ENCODE assay signal across 7 cellular contexts in the genomic region with DNA sequence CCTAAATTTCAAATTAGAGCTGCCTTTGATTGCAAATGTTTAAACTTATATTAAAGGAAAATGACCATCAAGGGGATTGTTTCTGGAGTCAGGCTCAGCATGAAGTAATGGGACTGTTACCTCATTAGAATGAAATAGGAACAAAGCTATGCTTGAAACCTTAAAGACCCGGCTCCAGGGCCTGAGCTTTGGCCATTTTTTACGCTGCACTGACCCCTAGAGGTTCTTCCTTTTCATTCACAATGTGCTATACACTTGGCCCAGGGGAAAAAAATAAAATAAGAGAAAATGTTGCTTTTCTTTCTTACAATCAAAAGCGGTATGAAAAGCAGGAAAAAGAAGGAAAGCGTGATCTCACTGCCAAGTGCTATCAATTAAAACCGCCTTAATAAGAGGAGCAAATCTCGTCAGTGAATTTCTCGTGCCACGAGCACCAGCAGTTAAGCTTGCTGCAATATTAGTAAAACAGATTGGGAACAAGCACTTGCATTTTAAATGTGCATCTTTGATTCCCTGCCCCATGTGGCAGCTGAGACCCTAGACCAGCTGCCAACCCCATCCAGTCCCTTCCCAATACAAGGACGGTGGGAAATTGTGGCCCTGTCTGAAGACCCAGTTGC.
DNase-seq lines count a peak whose midpoint lies in the region; ATAC-seq and TF ChIP-seq lines count a peak whose summit lies in the region.

No MANE protein-coding gene starts in this region.

- no peaks in the 10 kb centered on the region for H3K36me3 Mint-ChIP-seq in mesothelial cell of epicardium
- peaks cover 0 to 2% (median 0%) of the 10 kb centered on the region in 3 donors for H3K36me3 Mint-ChIP-seq in naive thymus-derived CD8-positive, alpha-beta T cell

- no peaks in the 10 kb centered on the region for H3K9me3 ChIP-seq in NT2/D1 (ENCODE audit: insufficient read depth, low read length)

- H3K27ac ChIP-seq in dorsolateral prefrontal cortex = no peak overlapping the region

- intact Hi-C loops in dorsolateral prefrontal cortex (cut with DNase I) = loop anchor here in 1 of 2 donors (5.0 to 10.0 kb wide), 2 partner anchors 563 to 1411 kb away; no protein-coding TSS in a partner anchor

- H3K27me3 ChIP-seq in GM06990 (replicated peaks; ENCODE audit: control insufficient read depth, insufficient read depth, low read length) = no peaks in the 10 kb centered on the region
- no peaks in the 10 kb centered on the region for H3K27me3 ChIP-seq in NT2/D1 (ENCODE audit: insufficient read depth, insufficient read length)
- no peaks in the 10 kb centered on the region for H3K27me3 ChIP-seq in dorsolateral prefrontal cortex

- no peak overlapping the region for H3K27ac Mint-ChIP-seq in mesothelial cell of epicardium
- no peak overlapping the region for H3K27ac Mint-ChIP-seq in naive thymus-derived CD8-positive, alpha-beta T cell

- no peak overlapping the region for H3K9ac ChIP-seq in NT2/D1 (ENCODE audit: insufficient read length, low read depth)

- peak; percentile 68 for TF ChIP-seq CTCF in GM06990 (IDR thresholded peaks at IDR 0.05; ENCODE audit: insufficient read depth, low read length, poor library complexity, severe bottlenecking)
- peak; percentile 34 to 79 (median 67) for TF ChIP-seq CTCF in dorsolateral prefrontal cortex (IDR thresholded peaks at IDR 0.05 in 54 of 56, conservative IDR thresholded peaks at IDR 0.05 in 2 of 56; ENCODE audit: low read depth in 1 of 56, partially characterized antibody in 56 of 56)
- TF ChIP-seq CTCF in mesothelial cell of epicardium (IDR thresholded peaks at IDR 0.05; ENCODE audit: unreplicated experiment) = peak; percentile 48

- H3K27me3 Mint-ChIP-seq in mesothelial cell of epicardium (ENCODE audit: low read depth) = no peaks in the 10 kb centered on the region
- H3K27me3 Mint-ChIP-seq in naive thymus-derived CD8-positive, alpha-beta T cell = no peaks in the 10 kb centered on the region

- no peak overlapping the region for H3K4me3 Mint-ChIP-seq in mesothelial cell of epicardium
- H3K4me3 Mint-ChIP-seq in naive thymus-derived CD8-positive, alpha-beta T cell = no peak overlapping the region

- DNase-seq in GM06990 (ENCODE audit: extremely low read depth, insufficient read length) = no peak
- peak; percentile 43 for DNase-seq in NT2/D1 (ENCODE audit: low read depth, low spot score)
- DNase-seq in dorsolateral prefrontal cortex = peak in 7 of 10 donors; percentile 14 to 58 (median 49)
- DNase-seq in mesothelial cell of epicardium (ENCODE audit: low spot score in 2 of 2, unreplicated experiment in 2 of 2) = no peak
- DNase-seq in naive thymus-derived CD8-positive, alpha-beta T cell = no peak

- H3K4me1 ChIP-seq in NT2/D1 (ENCODE audit: insufficient read depth, insufficient read length) = peaks cover 2% of the 10 kb centered on the region

- H3K36me3 ChIP-seq in GM06990 (ENCODE audit: control insufficient read depth, insufficient read depth, low read length) = no peaks in the 10 kb centered on the region
- no peaks in the 10 kb centered on the region for H3K36me3 ChIP-seq in NT2/D1 (ENCODE audit: insufficient read depth, insufficient read length, low read length)

- POLR2A ChIA-PET in naive thymus-derived CD8-positive, alpha-beta T cell (lab: Charles Lee) = no interaction called here

- ATAC-seq in GM21367 (IDR thresholded peaks at IDR 0.05; ENCODE audit: unreplicated experiment) = peak; percentile 84
- ATAC-seq in HG03521 (IDR thresholded peaks at IDR 0.05; ENCODE audit: unreplicated experiment) = peak; percentile 50
- ATAC-seq in naive thymus-derived CD8-positive, alpha-beta T cell = no peak

- no peak overlapping the region for H3K4me3 ChIP-seq in GM06990 (replicated peaks; ENCODE audit: low read depth, low read length)
- no peak overlapping the region for H3K4me3 ChIP-seq in NT2/D1 (ENCODE audit: insufficient read length, low read depth)
- H3K4me3 ChIP-seq in dorsolateral prefrontal cortex = no peak overlapping the region

- H3K9me3 Mint-ChIP-seq in mesothelial cell of epicardium = no peaks in the 10 kb centered on the region
- H3K9me3 Mint-ChIP-seq in naive thymus-derived CD8-positive, alpha-beta T cell = no peaks in the 10 kb centered on the region

- H3K4me1 Mint-ChIP-seq in mesothelial cell of epicardium = peaks cover 11% of the 10 kb centered on the region
- H3K4me1 Mint-ChIP-seq in naive thymus-derived CD8-positive, alpha-beta T cell = no peaks in the 10 kb centered on the region

Comparison
In these comparisons a context has a peak if more than half of its experiments do, and no peak if none do; other contexts are left out.
1. DNase-seq: peak in NT2/D1 (single experiment) and dorsolateral prefrontal cortex (7 of 10); none in GM06990 (single experiment), mesothelial cell of epicardium (0 of 2) and naive thymus-derived CD8-positive, alpha-beta T cell (0 of 10).
2. ATAC-seq: peak in GM21367 (single experiment) and HG03521 (single experiment); none in naive thymus-derived CD8-positive, alpha-beta T cell (0 of 2).
3. Peak in every context shown above with its lines, with median percentiles within 50 percentile points of each other: CTCF ChIP-seq.